ENCODE assay signal across 10 cellular contexts in the genomic region with DNA sequence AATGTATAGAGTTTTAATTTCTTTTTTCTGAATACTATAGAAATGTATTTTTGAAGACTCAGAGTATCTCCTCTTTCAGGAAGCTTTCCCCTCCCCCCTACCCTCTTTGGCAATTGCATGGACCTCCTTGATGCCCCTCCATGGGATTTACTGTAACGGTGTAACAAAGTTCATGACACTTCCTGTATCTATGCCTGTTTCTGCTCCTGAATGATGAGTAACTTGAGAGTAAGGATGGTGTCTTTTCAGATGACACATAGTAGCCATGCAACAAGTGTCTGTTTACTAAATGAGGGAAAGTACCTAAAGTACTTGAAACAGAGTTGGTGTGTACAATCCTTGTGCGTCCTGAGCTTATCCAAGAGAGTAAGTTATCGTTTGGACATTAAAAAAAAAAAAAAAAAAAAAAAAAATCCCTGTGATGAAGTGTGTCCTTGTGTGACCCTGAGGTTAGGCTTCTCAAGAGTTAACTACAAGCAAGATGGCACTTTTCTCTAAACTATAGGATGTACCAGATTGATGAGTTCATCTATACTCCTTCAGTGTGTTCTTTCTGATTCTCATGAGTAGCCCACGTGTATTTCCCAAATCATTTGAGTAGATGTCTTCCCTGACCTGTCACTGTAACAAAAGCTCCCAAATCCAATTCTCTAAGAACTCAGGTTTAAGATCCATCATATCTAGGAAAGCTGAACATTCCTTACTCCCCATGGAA. TPM values are rescaled to one million over a fixed set of nuclear protein-coding genes. Genes with fewer than 3 reads are reported as not detected.
DNase-seq lines count a peak whose midpoint lies in the region; ATAC-seq and TF ChIP-seq lines count a peak whose summit lies in the region.
"Had no signal": no experiment of that assay in that cellular context is flagged by ENCODE, and none has a peak within 500 bp of the region (broad histone marks: within the 10 kb centered on the region; RNA-seq: fewer than 3 reads in every experiment).

No MANE protein-coding gene starts in this region.

- peak overlapping the region; percentile 96 for H3K27ac Mint-ChIP-seq in activated T-cell treated with anti-CD3 and anti-CD28 coated beads, Interleukin-2, amount 50 U/mL, for 72 hours

- H3K4me1 Mint-ChIP-seq in activated T-cell treated with anti-CD3 and anti-CD28 coated beads, Interleukin-2, amount 50 U/mL, for 72 hours (ENCODE audit: low read depth): peaks cover 95% of the 10 kb centered on the region

- no peak overlapping the region for H3K4me3 ChIP-seq in lower leg skin (ENCODE audit: low read depth, poor library complexity, severe bottlenecking)
- H3K4me3 ChIP-seq: skin epidermis had no signal

- no peak for TF ChIP-seq CTCF in lower leg skin (IDR thresholded peaks at IDR 0.05)

- no peaks in the 10 kb centered on the region for H3K9me3 Mint-ChIP-seq in activated T-cell treated with anti-CD3 and anti-CD28 coated beads, Interleukin-2, amount 50 U/mL, for 72 hours

- H3K36me3 Mint-ChIP-seq in activated T-cell treated with anti-CD3 and anti-CD28 coated beads, Interleukin-2, amount 50 U/mL, for 72 hours (ENCODE audit: insufficient read depth in 2 of 2): no peaks in the 10 kb centered on the region

- 75 to 78% methylated on average over 4 of the region's 4 CpGs for WGBS in lower leg skin, 2 donors

- peak; percentile 15 for DNase-seq in stimulated activated CD4-positive, alpha-beta T cell treated with anti-CD3 and anti-CD28 coated beads, Interleukin-4, amount 100 ng/mL, for 24 hours
- DNase-seq in stimulated activated CD4-positive, alpha-beta T cell treated with anti-CD3 and anti-CD28 coated beads, Interleukin-4, amount 100 ng/mL, for 1 hour: no peak
- DNase-seq in activated T-cell treated with anti-CD3 and anti-CD28 coated beads, Interleukin-2, amount 50 U/mL, for 72 hours: peak in 1 of 2 donors; percentile 28
- DNase-seq in NCI-H2171 treated with DMSO at 0.1 percent for 48 hours (lab: John Stamatoyannopoulos, UW): no peak
- no peak for DNase-seq in lower leg skin (ENCODE audit: low spot score in 2 of 2)
- no peak for DNase-seq in SHP77 treated with DMSO at 0.1 percent for 48 hours (lab: John Stamatoyannopoulos, UW)
- no peak for DNase-seq in SW 1271 (lab: John Stamatoyannopoulos, UW)
- DNase-seq: activated CD4-positive, alpha-beta T cell treated with anti-CD3 and anti-CD28 coated beads, Interleukin-2, amount 50 U/mL, for 4 hours had no signal

- H3K27me3 Mint-ChIP-seq in activated T-cell treated with anti-CD3 and anti-CD28 coated beads, Interleukin-2, amount 50 U/mL, for 72 hours (ENCODE audit: low read depth): no peaks in the 10 kb centered on the region

- peak overlapping the region; percentile 76 to 77 for H3K4me3 Mint-ChIP-seq in activated T-cell treated with anti-CD3 and anti-CD28 coated beads, Interleukin-2, amount 50 U/mL, for 72 hours

- intact Hi-C loops in lower leg skin (cut with DNase I; ENCODE audit: low total_unique reads): no loop called here

- TF ChIP-seq POLR2A in lower leg skin (IDR thresholded peaks at IDR 0.05): no peak

- peak; percentile 74 for ATAC-seq in HG03039 (IDR thresholded peaks at IDR 0.05; ENCODE audit: unreplicated experiment)
- ATAC-seq in activated T-cell treated with anti-CD3 and anti-CD28 coated beads, Interleukin-2, amount 50 U/mL, for 72 hours (replicated peaks in 1 of 2): peak; percentile 93 to 94

RNA-seq across cellular contexts. Expression of gene ETS1, which starts 7.4 kb away (rescaled TPM):
- 100 to 1,000 TPM; 713 to 736 TPM for total RNA-seq in activated T-cell treated with anti-CD3 and anti-CD28 coated beads, Interleukin-2, amount 50 U/mL, for 72 hours
- total RNA-seq in lower leg skin: 10 to 100 TPM; 20.6 to 38.7 (median 21.8) TPM

Comparison
In these comparisons a context has a peak if more than half of its experiments do, and no peak if none do; other contexts are left out.
1. RNA of gene ETS1, which starts 7.4 kb away (total RNA-seq): 713 to 736 TPM in activated T-cell treated with anti-CD3 and anti-CD28 coated beads, Interleukin-2, amount 50 U/mL, for 72 hours; 20.6 to 38.7 TPM in lower leg skin; every median in the first group is over 10 times any median in the second.